In the genomic region with DNA sequence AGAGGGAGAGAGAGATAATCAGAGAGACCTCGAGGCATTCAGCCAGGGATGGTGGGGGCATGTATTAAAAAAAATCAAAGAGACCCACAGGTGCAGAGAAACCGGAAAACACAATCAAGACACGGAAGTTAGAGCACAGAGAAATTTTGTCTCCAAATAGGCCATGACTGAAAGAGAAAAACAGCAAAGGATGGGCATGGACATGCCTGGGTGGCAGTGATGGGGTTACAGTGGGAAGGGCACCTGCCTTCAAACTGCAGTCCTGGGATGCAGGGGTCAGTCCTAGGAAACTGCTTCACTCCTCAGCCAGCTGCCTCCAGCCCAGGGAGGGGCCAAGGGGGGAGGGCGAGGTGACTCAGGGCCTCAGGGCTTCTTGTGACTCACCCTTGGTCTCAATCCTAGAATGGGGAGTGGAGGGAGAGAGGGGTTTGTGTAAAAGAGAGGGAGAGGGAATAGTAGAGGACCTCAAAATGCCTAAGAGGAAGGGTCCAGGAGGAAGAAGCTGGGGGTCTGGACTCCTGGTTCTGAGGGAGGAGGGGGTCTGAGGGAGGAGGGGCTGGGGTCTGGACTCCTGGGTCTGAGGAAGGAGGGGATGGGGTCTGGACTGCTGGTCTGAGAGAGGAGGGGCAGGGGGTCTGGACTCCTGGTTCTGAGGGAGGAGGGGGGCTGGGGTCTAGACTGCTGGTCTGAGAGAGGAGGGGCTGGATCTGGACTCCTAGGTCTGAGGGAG, we compare ENCODE assay signal across 1 cellular context.
A peak's percentile ranks its signal among the peaks of the same experiment; 100 is the strongest.
TF ChIP-seq lines count a peak whose summit lies in the region.

No MANE protein-coding gene starts in this region.

TF ChIP-seq in Ishikawa, 13 proteins besides CTCF, POLR2A, EP300 and RAD21:
- TF ChIP-seq TCF12 (IDR thresholded peaks at IDR 0.05; ENCODE audit: low read depth) (no peak), ZBTB7A (IDR thresholded peaks at IDR 0.05; ENCODE audit: low read depth) (peak; percentile 60; the same call in 1 of the 2 replicates)
